Comparison of ENCODE assay signal across 15 cellular contexts in genomic region chr7:30853576-30853975, GRCh38.
"Had no signal": no experiment of that assay in that cellular context is flagged by ENCODE, and none has a peak within 500 bp of the region (broad histone marks: within the 10 kb centered on the region; RNA-seq: fewer than 3 reads in every experiment).

No MANE protein-coding gene starts in this region.

- H3K27ac Mint-ChIP-seq: activated B cell treated with CpG ODN at 0.5 μM for 24 hours; activated CD8-positive, alpha-beta T cell treated with anti-CD3 and anti-CD28 coated beads, Interleukin-2, amount 10 ng/mL, durations not matched to agents 7 days and 5 days; activated naive CD8-positive, alpha-beta T cell treated with anti-CD3 and anti-CD28 coated beads, Interleukin-2, amount 10 ng/mL, durations not matched to agents 7 days and 5 days; activated T-cell treated with anti-CD3 and anti-CD28 coated beads, Interleukin-2, amount 50 U/mL, for 72 hours; dendritic cell treated with granulocyte-macrophage colony-stimulating factor and Interleukin-4, amounts not matched to agents 40 ng/mL and 50 ng/mL, for 4 days; endodermal cell; stimulated activated naive B cell treated with anti-CD40 and anti-IgM and Interleukin-4, amounts not matched to agents 10 μg/mL and 1 μg/mL and 100 μg/mL, for 72 hours; T-helper 2 cell treated with Interferon-gamma antibody and Interleukin-4, amounts not matched to agents 5 μg/mL and 100 μg/mL, for 36 hours; type B pancreatic cell had no signal

- H3K9ac ChIP-seq: parathyroid adenoma had no signal

- H3K36me3 Mint-ChIP-seq: activated naive CD8-positive, alpha-beta T cell treated with anti-CD3 and anti-CD28 coated beads, Interleukin-2, amount 10 ng/mL, durations not matched to agents 7 days and 5 days; stimulated activated naive B cell treated with anti-CD40 and anti-IgM and Interleukin-4, amounts not matched to agents 10 μg/mL and 1 μg/mL and 100 μg/mL, for 72 hours had no signal

- H2AFZ ChIP-seq: parathyroid adenoma had no signal

- H3K4me3 Mint-ChIP-seq: activated B cell treated with CpG ODN at 0.5 μM for 24 hours; activated CD8-positive, alpha-beta T cell treated with anti-CD3 and anti-CD28 coated beads, Interleukin-2, amount 10 ng/mL, durations not matched to agents 7 days and 5 days; activated naive CD8-positive, alpha-beta T cell treated with anti-CD3 and anti-CD28 coated beads, Interleukin-2, amount 10 ng/mL, durations not matched to agents 7 days and 5 days; activated T-cell treated with anti-CD3 and anti-CD28 coated beads, Interleukin-2, amount 50 U/mL, for 72 hours; dendritic cell treated with granulocyte-macrophage colony-stimulating factor and Interleukin-4, amounts not matched to agents 40 ng/mL and 50 ng/mL, for 4 days; endodermal cell; stimulated activated naive B cell treated with anti-CD40 and anti-IgM and Interleukin-4, amounts not matched to agents 10 μg/mL and 1 μg/mL and 100 μg/mL, for 72 hours; T-helper 2 cell treated with Interferon-gamma antibody and Interleukin-4, amounts not matched to agents 5 μg/mL and 100 μg/mL, for 36 hours; type B pancreatic cell had no signal

- ATAC-seq: activated CD8-positive, alpha-beta T cell treated with anti-CD3 and anti-CD28 coated beads, Interleukin-2, amount 10 ng/mL, durations not matched to agents 7 days and 5 days; activated T-cell treated with anti-CD3 and anti-CD28 coated beads, Interleukin-2, amount 50 U/mL, for 72 hours; stimulated activated naive B cell treated with anti-CD40 and anti-IgM and Interleukin-4, amounts not matched to agents 10 μg/mL and 1 μg/mL and 100 μg/mL, for 72 hours had no signal

- H3K4me1 Mint-ChIP-seq: activated B cell treated with CpG ODN at 0.5 μM for 24 hours; activated naive CD8-positive, alpha-beta T cell treated with anti-CD3 and anti-CD28 coated beads, Interleukin-2, amount 10 ng/mL, durations not matched to agents 7 days and 5 days; stimulated activated naive B cell treated with anti-CD40 and anti-IgM and Interleukin-4, amounts not matched to agents 10 μg/mL and 1 μg/mL and 100 μg/mL, for 72 hours had no signal

- H3K27me3 Mint-ChIP-seq: activated B cell treated with CpG ODN at 0.5 μM for 24 hours; activated naive CD8-positive, alpha-beta T cell treated with anti-CD3 and anti-CD28 coated beads, Interleukin-2, amount 10 ng/mL, durations not matched to agents 7 days and 5 days; dendritic cell treated with granulocyte-macrophage colony-stimulating factor and Interleukin-4, amounts not matched to agents 40 ng/mL and 50 ng/mL, for 4 days; stimulated activated naive B cell treated with anti-CD40 and anti-IgM and Interleukin-4, amounts not matched to agents 10 μg/mL and 1 μg/mL and 100 μg/mL, for 72 hours; type B pancreatic cell had no signal

- H3K9me3 Mint-ChIP-seq: activated B cell treated with CpG ODN at 0.5 μM for 24 hours; activated naive CD8-positive, alpha-beta T cell treated with anti-CD3 and anti-CD28 coated beads, Interleukin-2, amount 10 ng/mL, durations not matched to agents 7 days and 5 days; activated T-cell treated with anti-CD3 and anti-CD28 coated beads, Interleukin-2, amount 50 U/mL, for 72 hours; dendritic cell treated with granulocyte-macrophage colony-stimulating factor and Interleukin-4, amounts not matched to agents 40 ng/mL and 50 ng/mL, for 4 days; endodermal cell; stimulated activated naive B cell treated with anti-CD40 and anti-IgM and Interleukin-4, amounts not matched to agents 10 μg/mL and 1 μg/mL and 100 μg/mL, for 72 hours; T-helper 2 cell treated with Interferon-gamma antibody and Interleukin-4, amounts not matched to agents 5 μg/mL and 100 μg/mL, for 36 hours; type B pancreatic cell had no signal

- DNase-seq: activated B cell treated with CpG ODN at 0.5 μM for 24 hours; activated CD4-positive, alpha-beta T cell treated with anti-CD3 and anti-CD28 coated beads for 48 hours; activated CD8-positive, alpha-beta memory T cell treated with anti-CD3 and anti-CD28 coated beads, Interleukin-2, amount 50 U/mL, for 4 hours; activated CD8-positive, alpha-beta T cell treated with anti-CD3 and anti-CD28 coated beads, Interleukin-2, amount 10 ng/mL, durations not matched to agents 7 days and 5 days; activated naive CD8-positive, alpha-beta T cell treated with anti-CD3 and anti-CD28 coated beads, Interleukin-2, amount 10 ng/mL, durations not matched to agents 7 days and 5 days; activated T-cell treated with anti-CD3 and anti-CD28 coated beads, Interleukin-2, amount 50 U/mL, for 72 hours; cerebellar nuclear complex; endodermal cell; hippocampal formation; stimulated activated naive B cell treated with anti-CD40 and anti-IgM and Interleukin-4, amounts not matched to agents 10 μg/mL and 1 μg/mL and 100 μg/mL, for 72 hours; substantia nigra had no signal

- H3K27ac ChIP-seq: parathyroid adenoma had no signal

- H3K4me1 ChIP-seq: parathyroid adenoma had no signal
